In the genomic region with DNA sequence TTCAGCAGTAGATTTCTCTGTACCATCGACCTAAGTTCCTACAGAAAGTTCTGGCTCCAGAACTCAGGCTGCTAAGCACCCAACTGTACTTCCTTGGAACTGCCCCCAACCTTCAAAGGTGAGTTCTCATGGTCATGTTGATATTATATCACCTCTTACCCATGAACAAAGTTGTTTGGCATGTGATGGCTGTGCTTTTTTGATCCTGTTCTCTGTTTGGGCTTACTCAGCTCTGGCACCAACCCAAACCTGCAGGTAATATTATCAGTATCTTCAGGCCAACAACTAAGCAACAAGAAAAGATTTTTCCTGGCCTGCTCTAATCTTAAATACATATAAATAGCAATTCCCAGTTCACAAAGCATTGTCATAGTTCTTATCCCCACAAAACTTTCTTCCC, we compare ENCODE assay signal across 17 cellular contexts.
DNase-seq lines count a peak whose midpoint lies in the region; FAIRE-seq and TF ChIP-seq lines count a peak whose summit lies in the region.
"Had no signal": no experiment of that assay in that cellular context is flagged by ENCODE, and none has a peak within 500 bp of the region (broad histone marks: within the 10 kb centered on the region; RNA-seq: fewer than 3 reads in every experiment).

No MANE protein-coding gene starts in this region.

- WGBS in mammary epithelial cell (ENCODE audit: low coverage, missing lambda C conversion rate): 6% methylated on average over 1 of the region's 1 CpG
- 86% methylated on average over 1 of the region's 1 CpG; no CpG with 5 or more reads in 1 of the 2 experiments for WGBS in H1 (ENCODE audit: extremely low coverage in 1 of 2, insufficient coverage in 1 of 2, insufficient read length in 1 of 2, insufficient replicate concordance in 2 of 2, low coverage in 1 of 2, low lambda C conversion rate in 2 of 2, missing lambda C conversion rate in 1 of 2), 2 experiments
- no CpG with 5 or more reads among the region's 1 CpG for WGBS in mesendoderm (ENCODE audit: extremely low coverage, insufficient coverage, low lambda C conversion rate)

- H3K27me3 Mint-ChIP-seq in MCF 10A (ENCODE audit: insufficient read depth, unreplicated experiment): no peaks in the 10 kb centered on the region
- H3K27me3 Mint-ChIP-seq: CD4-positive, alpha-beta T cell had no signal

- H2AFZ ChIP-seq in mammary epithelial cell (ENCODE audit: low read depth, low read length) (no peak overlapping the region), H1 (ENCODE audit: low read length) (no peak overlapping the region)
- H2AFZ ChIP-seq: GM23338 had no signal

- H2BK120ac ChIP-seq in H1 (replicated peaks; ENCODE audit: low read depth, low read length) (peak overlapping the region; percentile 7), mesendoderm (ENCODE audit: low read depth, low read length) (peak overlapping the region; percentile 96)

- BruUV-seq in MCF 10A (replicated peaks; lab: Mats Ljungman, UMichigan) (no TSS peak), mammary epithelial cell (replicated peaks; lab: Mats Ljungman, UMichigan) (no TSS peak)

- no peaks in the 10 kb centered on the region for H3K4me1 ChIP-seq in mammary epithelial cell (ENCODE audit: insufficient read depth, low read length)
- H3K4me1 ChIP-seq in H1 (replicated peaks in 1 of 4; ENCODE audit: control insufficient read depth in 3 of 4, insufficient read depth in 4 of 4, low read length in 3 of 4): no peaks in the 10 kb centered on the region
- H3K4me1 ChIP-seq in mesendoderm (ENCODE audit: control insufficient read depth, low read depth, low read length): peaks cover 8% of the 10 kb centered on the region
- no peaks in the 10 kb centered on the region for H3K4me1 ChIP-seq in Peyer's patch
- H3K4me1 ChIP-seq: A549, Caco-2 had no signal

- H3K4me3 ChIP-seq in mammary epithelial cell (replicated peaks in 1 of 3; ENCODE audit: insufficient read depth in 1 of 3, low read depth in 2 of 3, low read length in 3 of 3) (no peak overlapping the region), H1 (ENCODE audit: extremely low read depth in 1 of 4, insufficient read depth in 2 of 4, low read depth in 3 of 4, low read length in 4 of 4) (no peak overlapping the region), mesendoderm (ENCODE audit: low read length) (no peak overlapping the region), Peyer's patch (no peak overlapping the region), brain microvascular endothelial cell (ENCODE audit: low read depth, low read length) (no peak overlapping the region)
- H3K4me3 ChIP-seq: A549, GM23338 had no signal

- H3K79me2 ChIP-seq in mammary epithelial cell (ENCODE audit: insufficient read depth, low read length) (no peaks in the 10 kb centered on the region), H1 (ENCODE audit: control insufficient read depth in 1 of 2, insufficient read depth in 2 of 2, low read length in 2 of 2) (no peaks in the 10 kb centered on the region), mesendoderm (ENCODE audit: control insufficient read depth, insufficient read depth, low read length) (no peaks in the 10 kb centered on the region)

- H3K4me1 Mint-ChIP-seq in MCF 10A (ENCODE audit: insufficient read depth, unreplicated experiment): peaks cover 37% of the 10 kb centered on the region

- no peak overlapping the region for H3K4me2 ChIP-seq in mammary epithelial cell (ENCODE audit: insufficient read depth, low read depth, low read length)
- H3K4me2 ChIP-seq in H1 (ENCODE audit: insufficient read depth in 1 of 2, low read depth in 2 of 2, low read length in 2 of 2): no peak overlapping the region
- no peak overlapping the region for H3K4me2 ChIP-seq in mesendoderm (ENCODE audit: low read length)
- H3K4me2 ChIP-seq: A549, GM23338 had no signal

- H3K9me3 ChIP-seq in mammary epithelial cell (replicated peaks; ENCODE audit: insufficient read depth, low read length): no peaks in the 10 kb centered on the region
- H3K9me3 ChIP-seq in H1 (ENCODE audit: insufficient read depth in 2 of 2, low read depth in 1 of 2, low read length in 1 of 2): no peaks in the 10 kb centered on the region
- H3K9me3 ChIP-seq in Peyer's patch: no peaks in the 10 kb centered on the region
- H3K9me3 ChIP-seq: A549, Caco-2 had no signal

- H2AK5ac ChIP-seq in H1 (ENCODE audit: low read depth, low read length): 0 out of 2 replicates have a peak overlapping the region, but pooled peaks have one; percentile 26
- peak overlapping the region; percentile 47 for H2AK5ac ChIP-seq in mesendoderm (ENCODE audit: low read length)

- H2BK15ac ChIP-seq in H1 (ENCODE audit: low read length) (no peak overlapping the region), mesendoderm (replicated peaks; ENCODE audit: low read depth) (no peak overlapping the region)

- peak overlapping the region; percentile 86 for H4K91ac ChIP-seq in H1 (replicated peaks; ENCODE audit: insufficient read length, low read length)

- H4K20me1 ChIP-seq in mammary epithelial cell (ENCODE audit: insufficient read depth, low read length) (no peaks in the 10 kb centered on the region), H1 (replicated peaks in 1 of 2; ENCODE audit: control insufficient read depth in 1 of 2, insufficient read depth in 2 of 2, low read length in 2 of 2) (no peaks in the 10 kb centered on the region)

- H3K36me3 ChIP-seq in mammary epithelial cell (ENCODE audit: insufficient read depth, low read length) (no peaks in the 10 kb centered on the region), H1 (ENCODE audit: control insufficient read depth in 2 of 4, insufficient read depth in 4 of 4, low read length in 3 of 4) (no peaks in the 10 kb centered on the region), mesendoderm (ENCODE audit: control insufficient read depth, insufficient read depth, low read length) (no peaks in the 10 kb centered on the region), Peyer's patch (no peaks in the 10 kb centered on the region), brain microvascular endothelial cell (replicated peaks) (no peaks in the 10 kb centered on the region)

- no peaks in the 10 kb centered on the region for H3K9me3 Mint-ChIP-seq in MCF 10A (ENCODE audit: unreplicated experiment)
- H3K9me3 Mint-ChIP-seq: CD4-positive, alpha-beta T cell; GM23338 had no signal

- peak overlapping the region; percentile 91; the same call in 1 of the 2 replicates for H2BK5ac ChIP-seq in H1 (ENCODE audit: low read depth, low read length)
- peak overlapping the region; percentile 97 for H2BK5ac ChIP-seq in mesendoderm (ENCODE audit: low read length)

- H3K4me3 Mint-ChIP-seq in MCF 10A (ENCODE audit: unreplicated experiment): no peak overlapping the region
- H3K4me3 Mint-ChIP-seq: CD4-positive, alpha-beta T cell; GM23338; H9 had no signal

- H4K8ac ChIP-seq in H1 (ENCODE audit: extremely low read depth, insufficient read depth, low read length) (no peak overlapping the region), mesendoderm (ENCODE audit: low read depth, low read length) (no peak overlapping the region)

- H4K5ac ChIP-seq in H1 (ENCODE audit: insufficient read length, low read depth, low read length): no peak overlapping the region
- H4K5ac ChIP-seq in mesendoderm (ENCODE audit: low read length): peak overlapping the region; percentile 62

- POLR2A ChIA-PET in MCF 10A (lab: Yijun Ruan, JAX): no interaction called here
- POLR2A ChIA-PET in H1 (lab: Charles Lee; ENCODE audit: partially characterized antibody): no interaction called here

- H3K9ac ChIP-seq in mammary epithelial cell (ENCODE audit: insufficient read depth, low read length): no peak overlapping the region
- H3K9ac ChIP-seq in H1 (replicated peaks in 1 of 4; ENCODE audit: extremely low read depth in 1 of 4, low read depth in 3 of 4, low read length in 3 of 4): no peak overlapping the region
- peak overlapping the region; percentile 12 for H3K9ac ChIP-seq in mesendoderm (ENCODE audit: low read length)

- DNase-seq in MCF 10A (ENCODE audit: unreplicated experiment) (peak; percentile 22), mammary epithelial cell (no peak), H1 (ENCODE audit: low read depth in 1 of 2, low spot score in 2 of 2) (no peak), mesendoderm (no peak), Peyer's patch (no peak), brain microvascular endothelial cell (no peak), cerebellum (ENCODE audit: low spot score) (no peak), dermis blood vessel endothelial cell (no peak)
- DNase-seq: Caco-2; CD4-positive, alpha-beta T cell; H9 had no signal

- intact Hi-C loops in MCF 10A (cut with micrococcal nuclease): no loop called here
- intact Hi-C loops in mammary epithelial cell (cut with micrococcal nuclease): no loop called here

- no peaks in the 10 kb centered on the region for H3K27me3 ChIP-seq in mammary epithelial cell (ENCODE audit: insufficient read depth, low read length)
- H3K27me3 ChIP-seq in H1 (replicated peaks in 1 of 4; ENCODE audit: control insufficient read depth in 3 of 4, extremely low read depth in 1 of 4, insufficient read depth in 3 of 4, low read length in 3 of 4): no peaks in the 10 kb centered on the region
- H3K27me3 ChIP-seq in mesendoderm (ENCODE audit: insufficient read depth, low read length, poor library complexity): no peaks in the 10 kb centered on the region
- no peaks in the 10 kb centered on the region for H3K27me3 ChIP-seq in Peyer's patch
- no peaks in the 10 kb centered on the region for H3K27me3 ChIP-seq in brain microvascular endothelial cell (replicated peaks)

- H3K27ac Mint-ChIP-seq in MCF 10A (ENCODE audit: low read depth, unreplicated experiment): no peak overlapping the region
- H3K27ac Mint-ChIP-seq: CD4-positive, alpha-beta T cell had no signal

- TF ChIP-seq RAD21 in H1 (IDR thresholded peaks at IDR 0.05 in 1 of 2, conservative IDR thresholded peaks at IDR 0.05 in 1 of 2; ENCODE audit: low read depth in 2 of 2, low read length in 2 of 2): no peak

- no peak for TF ChIP-seq EP300 in H1 (IDR thresholded peaks at IDR 0.05; ENCODE audit: borderline replicate concordance in 1 of 2, low read depth in 2 of 2, low read length in 2 of 2)

- no peak overlapping the region for H3K23ac ChIP-seq in H1 (ENCODE audit: insufficient read length)
- H3K23ac ChIP-seq in mesendoderm (ENCODE audit: low read length): no peak overlapping the region

- no peaks in the 10 kb centered on the region for H3K79me1 ChIP-seq in H1 (ENCODE audit: low read depth, low read length)
- no peaks in the 10 kb centered on the region for H3K79me1 ChIP-seq in mesendoderm (ENCODE audit: low read length)

- H3K56ac ChIP-seq in H1 (replicated peaks; ENCODE audit: insufficient read length, low read depth, low read length) (no peak overlapping the region), mesendoderm (ENCODE audit: low read length) (peak overlapping the region; percentile 80)

- H3K36me3 Mint-ChIP-seq in MCF 10A (ENCODE audit: insufficient read depth, unreplicated experiment): peaks cover 6% of the 10 kb centered on the region

- H3K4ac ChIP-seq in H1 (replicated peaks; ENCODE audit: insufficient read length, low read depth, low read length): no peak overlapping the region
- peak overlapping the region; percentile 99 for H3K4ac ChIP-seq in mesendoderm (ENCODE audit: low read depth, low read length)

- in situ Hi-C loops in mammary epithelial cell (cut with MboI; ENCODE audit: low sequenced_read_pairs in 2 of 2) (no loop called here), brain microvascular endothelial cell (cut with HindIII; ENCODE audit: low pct_ligation_motif_present, low sequenced_read_pairs) (no loop called here)

- no peak overlapping the region for H3K14ac ChIP-seq in H1 (ENCODE audit: insufficient read length)

- no peak overlapping the region for H2BK12ac ChIP-seq in H1 (ENCODE audit: low read depth, low read length)

- FAIRE-seq in H1 (lab: Jason Lieb, UNC): no peak
- FAIRE-seq: A549, D721Med, G401.6 had no signal

- H2BK20ac ChIP-seq in H1 (ENCODE audit: low read length): no peak overlapping the region; the same call in 1 of the 2 replicates

- TF ChIP-seq POLR2A in H1 (IDR thresholded peaks at IDR 0.05; ENCODE audit: control extremely low read depth in 1 of 2, low read depth in 2 of 2, low read length in 2 of 2) (no peak), Peyer's patch (IDR thresholded peaks at IDR 0.05) (no peak)

- peak overlapping the region; percentile 48; the same call in 1 of the 2 replicates for H3K18ac ChIP-seq in H1 (ENCODE audit: extremely low read depth, low read length)
- peak overlapping the region; percentile 97 for H3K18ac ChIP-seq in mesendoderm (ENCODE audit: low read length)

- CTCF ChIA-PET in MCF 10A (lab: Yijun Ruan, JAX) (no interaction called here), mammary epithelial cell (lab: Charles Lee; ENCODE audit: low non-redundant PET) (no interaction called here), H1 (lab: Charles Lee; ENCODE audit: partially characterized antibody) (no interaction called here)

- dilution Hi-C loops in mammary epithelial cell (cut with HindIII; ENCODE audit: low sequenced_read_pairs): no loop called here

- H3K23me2 ChIP-seq in H1 (ENCODE audit: low read depth, low read length): no peaks in the 10 kb centered on the region; the same call in 1 of the 2 replicates

- TF ChIP-seq CTCF in MCF 10A (IDR thresholded peaks at IDR 0.05; ENCODE audit: unreplicated experiment) (no peak), mammary epithelial cell (conservative IDR thresholded peaks at IDR 0.05 in 1 of 2, IDR thresholded peaks at IDR 0.05 in 1 of 2; ENCODE audit: extremely low read depth in 1 of 2, insufficient read depth in 1 of 2, low read depth in 1 of 2, low read length in 2 of 2) (no peak), H1 (IDR thresholded peaks at IDR 0.05; ENCODE audit: control extremely low read depth in 1 of 3, insufficient read depth in 1 of 3, low read depth in 1 of 3, low read length in 3 of 3) (no peak), Peyer's patch (IDR thresholded peaks at IDR 0.05) (no peak), brain microvascular endothelial cell (IDR thresholded peaks at IDR 0.05; ENCODE audit: low read depth, low read length, missing control alignments) (no peak)

- H3K27ac ChIP-seq in mammary epithelial cell (ENCODE audit: insufficient read depth, low read depth, low read length): no peak overlapping the region
- no peak overlapping the region for H3K27ac ChIP-seq in H1 (ENCODE audit: low read depth, low read length)
- peak overlapping the region; percentile 77 for H3K27ac ChIP-seq in mesendoderm (ENCODE audit: low read depth, low read length)
- H3K27ac ChIP-seq in Peyer's patch: no peak overlapping the region
- no peak overlapping the region for H3K27ac ChIP-seq in brain microvascular endothelial cell
- H3K27ac ChIP-seq: 22Rv1, A549, C4-2B had no signal
